In genomic region chr22:30183861-30184278, GRCh38 we compare ENCODE assay signal across 14 cellular contexts.
DNase-seq lines count a peak whose midpoint lies in the region; ATAC-seq and TF ChIP-seq lines count a peak whose summit lies in the region.
"Had no signal": no experiment of that assay in that cellular context is flagged by ENCODE, and none has a peak within 500 bp of the region (broad histone marks: within the 10 kb centered on the region; RNA-seq: fewer than 3 reads in every experiment).

No MANE protein-coding gene starts in this region.

- peak; percentile 70 for ATAC-seq in activated CD8-positive, alpha-beta T cell treated with anti-CD3 and anti-CD28 coated beads, Interleukin-2, amount 10 ng/mL, durations not matched to agents 7 days and 5 days
- ATAC-seq in GM23338, result no peak
- ATAC-seq in GM18870 (IDR thresholded peaks at IDR 0.05; ENCODE audit: unreplicated experiment), result no peak
- no peak for ATAC-seq in GM19023 (IDR thresholded peaks at IDR 0.05; ENCODE audit: unreplicated experiment)

- H3K36me3 Mint-ChIP-seq in activated CD8-positive, alpha-beta T cell treated with anti-CD3 and anti-CD28 coated beads, Interleukin-2, amount 10 ng/mL, durations not matched to agents 7 days and 5 days (ENCODE audit: low read depth), result peaks cover 8% of the 10 kb centered on the region
- H3K36me3 Mint-ChIP-seq in GM23338 (ENCODE audit: low read depth), result no peaks in the 10 kb centered on the region
- H3K36me3 Mint-ChIP-seq: mesothelial cell of epicardium had no signal

- no peak overlapping the region for H3K4me3 ChIP-seq in GM23338
- H3K4me3 ChIP-seq: tibial artery had no signal

- POLR2A ChIA-PET in activated CD8-positive, alpha-beta T cell treated with anti-CD3 and anti-CD28 coated beads, Interleukin-2, amount 10 ng/mL, durations not matched to agents 7 days and 5 days (lab: Charles Lee), result interaction anchor here (0.6 to 3.0 kb wide), 4 partner anchors 12 to 63 kb away, joined by 3 to 17 read pairs (median 4); partner anchors contain the start of gene LIF

- CTCF ChIA-PET in activated CD8-positive, alpha-beta T cell treated with anti-CD3 and anti-CD28 coated beads, Interleukin-2, amount 10 ng/mL, durations not matched to agents 7 days and 5 days (lab: Charles Lee), result interaction anchor here (3.9 kb wide), 1 partner anchor 75 kb away, joined by 27 read pairs; no protein-coding TSS in a partner anchor

- H3K79me2 ChIP-seq in GM23338 (replicated peaks; ENCODE audit: insufficient read depth), result no peaks in the 10 kb centered on the region

- H3K9me3 Mint-ChIP-seq in activated CD8-positive, alpha-beta T cell treated with anti-CD3 and anti-CD28 coated beads, Interleukin-2, amount 10 ng/mL, durations not matched to agents 7 days and 5 days (ENCODE audit: insufficient read depth), result no peaks in the 10 kb centered on the region
- H3K9me3 Mint-ChIP-seq in GM23338, result no peaks in the 10 kb centered on the region
- H3K9me3 Mint-ChIP-seq: mesothelial cell of epicardium had no signal

- H3K9me2 ChIP-seq in GM23338 (ENCODE audit: insufficient read depth), result no peaks in the 10 kb centered on the region

- peak overlapping the region; percentile 96 for H3K27ac Mint-ChIP-seq in activated CD8-positive, alpha-beta T cell treated with anti-CD3 and anti-CD28 coated beads, Interleukin-2, amount 10 ng/mL, durations not matched to agents 7 days and 5 days
- no peak overlapping the region for H3K27ac Mint-ChIP-seq in GM23338
- H3K27ac Mint-ChIP-seq: mesothelial cell of epicardium had no signal

- peaks cover 94% of the 10 kb centered on the region for H3K4me1 Mint-ChIP-seq in activated CD8-positive, alpha-beta T cell treated with anti-CD3 and anti-CD28 coated beads, Interleukin-2, amount 10 ng/mL, durations not matched to agents 7 days and 5 days (ENCODE audit: low read depth)
- peaks cover 24% of the 10 kb centered on the region; the same call in 2 of the 3 replicates for H3K4me1 Mint-ChIP-seq in GM23338

- peak; percentile 79 for DNase-seq in COLO829 (ENCODE audit: low spot score)
- DNase-seq in LHCN-M2 (ENCODE audit: low read depth), result peak; percentile 73
- peak; percentile 64 for DNase-seq in activated CD8-positive, alpha-beta T cell treated with anti-CD3 and anti-CD28 coated beads, Interleukin-2, amount 10 ng/mL, durations not matched to agents 7 days and 5 days
- DNase-seq in kidney tubule cell (ENCODE audit: low spot score), result peak; percentile 65
- no peak for DNase-seq in GM23338 (ENCODE audit: low spot score)
- no peak for DNase-seq in SHP77 treated with DMSO at 0.1 percent for 48 hours (lab: John Stamatoyannopoulos, UW)
- DNase-seq: DMS 273 treated with DMSO at 0.1 percent for 48 hours; effector memory CD4-positive, alpha-beta T cell; NCI-H187; tibial artery had no signal

- H3F3A ChIP-seq in GM23338 (replicated peaks; ENCODE audit: low read depth), result no peaks in the 10 kb centered on the region

- H2AFZ ChIP-seq in GM23338, result no peak overlapping the region

- H3K4me1 ChIP-seq in GM23338 (ENCODE audit: insufficient read depth), result peaks cover 31% of the 10 kb centered on the region
- H3K4me1 ChIP-seq: tibial artery had no signal

- no peaks in the 10 kb centered on the region for H3K27me3 Mint-ChIP-seq in activated CD8-positive, alpha-beta T cell treated with anti-CD3 and anti-CD28 coated beads, Interleukin-2, amount 10 ng/mL, durations not matched to agents 7 days and 5 days (ENCODE audit: low read depth)
- peaks cover 2% of the 10 kb centered on the region for H3K27me3 Mint-ChIP-seq in GM23338 (ENCODE audit: insufficient read depth, low read depth, poor library complexity)

- no peaks in the 10 kb centered on the region for H3K36me3 ChIP-seq in GM23338 (ENCODE audit: insufficient read depth)
- H3K36me3 ChIP-seq: tibial artery had no signal

- no peak for TF ChIP-seq CTCF in GM23338 (conservative IDR thresholded peaks at IDR 0.05; ENCODE audit: low read depth in 2 of 2)

- no peaks in the 10 kb centered on the region for H4K20me1 ChIP-seq in GM23338 (replicated peaks; ENCODE audit: insufficient read depth)

- H3K27ac ChIP-seq in GM23338 (ENCODE audit: low read depth), result no peak overlapping the region
- H3K27ac ChIP-seq: HL-60, tibial artery had no signal

- H3K4me3 Mint-ChIP-seq in activated CD8-positive, alpha-beta T cell treated with anti-CD3 and anti-CD28 coated beads, Interleukin-2, amount 10 ng/mL, durations not matched to agents 7 days and 5 days, result peak overlapping the region; percentile 55
- H3K4me3 Mint-ChIP-seq in GM23338, result no peak overlapping the region
- H3K4me3 Mint-ChIP-seq: mesothelial cell of epicardium had no signal

- H3K4me2 ChIP-seq in GM23338, result no peak overlapping the region

- H3K27me3 ChIP-seq in GM23338 (ENCODE audit: insufficient read depth), result no peaks in the 10 kb centered on the region

TF ChIP-seq in GM23338, 12 proteins besides CTCF, POLR2A, EP300 and RAD21 (continues in another document):
- TF ChIP-seq POLR2AphosphoS5 (IDR thresholded peaks at IDR 0.05; ENCODE audit: low read depth), result no peak
- TF ChIP-seq JUNB (IDR thresholded peaks at IDR 0.05; ENCODE audit: unreplicated experiment), result no peak
- TF ChIP-seq ETS1 (IDR thresholded peaks at IDR 0.05), result no peak
- TF ChIP-seq ZNF331 (CRISPR knock-in tag; IDR thresholded peaks at IDR 0.05; ENCODE audit: low read depth), result no peak
- TF ChIP-seq CREB1 (CRISPR knock-in tag; IDR thresholded peaks at IDR 0.05; ENCODE audit: low read depth), result no peak
- TF ChIP-seq REST (IDR thresholded peaks at IDR 0.05; ENCODE audit: unreplicated experiment), result no peak
- TF ChIP-seq EZH2phosphoT487 (IDR thresholded peaks at IDR 0.05; ENCODE audit: unreplicated experiment), result no peak
- TF ChIP-seq EZH2 (IDR thresholded peaks at IDR 0.05; ENCODE audit: low read depth, unreplicated experiment), result no peak

Comparison
In these comparisons a context has a peak if more than half of its experiments do, and no peak if none do; other contexts are left out.
1. DNase-seq: peak in COLO829 (single experiment), LHCN-M2 (single experiment), activated CD8-positive, alpha-beta T cell treated with anti-CD3 and anti-CD28 coated beads, Interleukin-2, amount 10 ng/mL, durations not matched to agents 7 days and 5 days (single experiment) and kidney tubule cell (single experiment); none in GM23338 (single experiment) and SHP77 treated with DMSO at 0.1 percent for 48 hours (single experiment).